Comparison of ENCODE assay signal across 8 cellular contexts in the genomic region with DNA sequence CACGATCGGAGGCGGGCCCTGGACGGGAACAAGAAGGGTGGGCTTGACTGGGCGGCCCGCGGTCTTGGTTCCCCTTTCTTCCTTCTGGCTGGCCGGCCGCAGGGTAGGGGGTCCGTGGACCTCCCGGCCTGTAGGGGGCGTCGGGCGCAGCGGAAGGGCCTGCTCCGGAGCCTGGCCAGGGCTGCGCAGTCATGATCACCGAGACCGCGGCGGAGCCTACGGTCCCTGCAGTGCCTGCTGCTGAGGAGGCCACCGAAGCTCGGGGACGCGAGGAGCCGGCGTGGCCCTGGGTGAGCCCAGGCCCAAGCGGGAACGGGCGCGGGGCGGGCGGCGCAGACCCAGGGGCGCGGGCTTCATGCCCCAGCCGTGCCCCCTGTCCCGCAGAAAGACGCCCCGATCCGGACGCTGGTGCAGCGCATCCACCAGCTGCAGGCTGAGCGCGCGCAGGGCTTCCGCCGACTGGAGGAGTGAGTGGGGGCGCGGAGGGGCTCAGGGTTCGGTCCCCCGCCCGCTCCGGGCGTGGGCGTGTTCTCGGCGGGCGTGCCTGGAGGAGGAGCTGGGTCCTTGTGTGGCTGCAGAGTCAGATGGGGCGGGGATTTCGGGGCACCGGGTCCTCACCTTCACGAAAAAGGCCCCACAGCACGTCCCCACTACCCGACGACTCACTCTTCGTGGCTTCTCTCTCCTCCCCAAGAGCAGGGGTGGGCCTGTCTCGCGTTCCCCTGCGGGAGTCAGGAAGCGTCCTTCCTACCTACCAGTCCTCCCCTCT. TPM values are rescaled to one million over a fixed set of nuclear protein-coding genes. Genes with fewer than 3 reads are reported as not detected.
DNase-seq lines count a peak whose midpoint lies in the region; ATAC-seq and TF ChIP-seq lines count a peak whose summit lies in the region.

A gene (plus strand): TSS at position 188 of the 769 bp plus-strand sequence. CDS start 4 bp downstream, at position 192.

- peak; percentile 81 for ATAC-seq in GM19324 (IDR thresholded peaks at IDR 0.05; ENCODE audit: low FRiP score, unreplicated experiment)
- ATAC-seq in HG03457 (IDR thresholded peaks at IDR 0.05; ENCODE audit: unreplicated experiment): peak; percentile 59
- peak; percentile 95 to 96 for ATAC-seq in lower lobe of right lung

- peak within 1 kb of the TSS; percentile 97 for H3K4me3 ChIP-seq in lower lobe of right lung

- peaks cover 34% of the 10 kb centered on the region for H3K4me1 Mint-ChIP-seq in activated CD4-positive, alpha-beta memory T cell treated with anti-CD3 and anti-CD28 coated beads for 36 hours (ENCODE audit: low read depth)

- DNase-seq in C1 segment of cervical spinal cord (lab: John Stamatoyannopoulos, UW) (peak in 13 of 14 donors; percentile 29 to 87 (median 74)), NCI-H82 (lab: John Stamatoyannopoulos, UW) (peak; percentile 95), ecto neural progenitor cell (ENCODE audit: low spot score) (peak; percentile 92), lower lobe of right lung (peak; percentile 89)
- peak; percentile 88 for DNase-seq in activated CD4-positive, alpha-beta memory T cell treated with anti-CD3 and anti-CD28 coated beads for 36 hours
- peak; percentile 71 to 91 (median 82) for DNase-seq in stimulated activated CD4-positive, alpha-beta T cell treated with anti-CD3 and anti-CD28 coated beads, TNF-alpha, amount 100 ng/mL, for 24 hours (ENCODE audit: low read depth in 3 of 3)

- H3K36me3 ChIP-seq in lower lobe of right lung: peaks cover 10% of the 10 kb centered on the region

- no peaks in the 10 kb centered on the region for H3K9me3 ChIP-seq in lower lobe of right lung

- H3K27ac ChIP-seq in lower lobe of right lung: peak within 1 kb of the TSS; percentile 89

- CTCF ChIA-PET in activated CD4-positive, alpha-beta memory T cell treated with anti-CD3 and anti-CD28 coated beads for 36 hours (lab: Charles Lee): interaction anchor here (0.6 to 3.3 kb wide), 34 partner anchors 8 to 330 kb away, joined by 3 to 46 read pairs (median 4); a partner anchor contains a TSS

- H3K27me3 Mint-ChIP-seq in activated CD4-positive, alpha-beta memory T cell treated with anti-CD3 and anti-CD28 coated beads for 36 hours: no peaks in the 10 kb centered on the region

- H3K9me3 Mint-ChIP-seq in activated CD4-positive, alpha-beta memory T cell treated with anti-CD3 and anti-CD28 coated beads for 36 hours: no peaks in the 10 kb centered on the region

- TF ChIP-seq CTCF in lower lobe of right lung (IDR thresholded peaks at IDR 0.05): peak; percentile 95

- peaks cover 23% of the 10 kb centered on the region for H3K4me1 ChIP-seq in lower lobe of right lung

- POLR2A ChIA-PET in activated CD4-positive, alpha-beta memory T cell treated with anti-CD3 and anti-CD28 coated beads for 36 hours (lab: Charles Lee): interaction anchor here (0.6 to 2.8 kb wide), 12 partner anchors 9 to 331 kb away, joined by 3 to 28 read pairs (median 5); a partner anchor contains a TSS

- H3K27me3 ChIP-seq in lower lobe of right lung (ENCODE audit: low read depth): no peaks in the 10 kb centered on the region

- intact Hi-C loops in activated CD4-positive, alpha-beta memory T cell treated with anti-CD3 and anti-CD28 coated beads for 36 hours (cut with micrococcal nuclease): loop anchor here (1.0 to 5.0 kb wide), 5 partner anchors 18 to 258 kb away; a partner anchor contains a TSS
- intact Hi-C loops in lower lobe of right lung (cut with DNase I): no loop called here

- peak within 1 kb of the TSS; percentile 81 for H3K27ac Mint-ChIP-seq in activated CD4-positive, alpha-beta memory T cell treated with anti-CD3 and anti-CD28 coated beads for 36 hours

- H3K36me3 Mint-ChIP-seq in activated CD4-positive, alpha-beta memory T cell treated with anti-CD3 and anti-CD28 coated beads for 36 hours: peaks cover 5% of the 10 kb centered on the region

- peak within 1 kb of the TSS; percentile 82 for H3K4me3 Mint-ChIP-seq in activated CD4-positive, alpha-beta memory T cell treated with anti-CD3 and anti-CD28 coated beads for 36 hours

RNA-seq across cellular contexts. Expression of the gene that starts here (rescaled TPM):
- 10 to 100 TPM; 97.6 to 99.3 TPM for total RNA-seq in activated CD4-positive, alpha-beta memory T cell treated with anti-CD3 and anti-CD28 coated beads for 36 hours
- total RNA-seq in lower lobe of right lung: 60.4 TPM

Comparison
In these comparisons a context has a peak if more than half of its experiments do, and no peak if none do; other contexts are left out.
1. Peak in every context shown above with its lines: DNase-seq, ATAC-seq, H3K4me3 ChIP-seq and H3K27ac ChIP-seq.